ENCODE assay signal across 21 cellular contexts in genomic region chr16:22219389-22220075, GRCh38. TPM values are rescaled to one million over a fixed set of nuclear protein-coding genes. Genes with fewer than 3 reads are reported as not detected.
A peak's percentile ranks its signal among the peaks of the same experiment; 100 is the strongest.
DNase-seq lines count a peak whose midpoint lies in the region; ATAC-seq, FAIRE-seq and TF ChIP-seq lines count a peak whose summit lies in the region.
"Had no signal": no experiment of that assay in that cellular context is flagged by ENCODE, and none has a peak within 500 bp of the region (broad histone marks: within the 10 kb centered on the region; RNA-seq: fewer than 3 reads in every experiment).

No MANE protein-coding gene starts in this region.

- no peak for TF ChIP-seq POLR2A in GM12878 (IDR thresholded peaks at IDR 0.05; ENCODE audit: low read depth, low read length)
- TF ChIP-seq POLR2A in prostate gland (IDR thresholded peaks at IDR 0.05), result no peak
- no peak for TF ChIP-seq POLR2A in ovary (IDR thresholded peaks at IDR 0.05)

- SMC1A ChIA-PET in GM12878 (lab: Charles Lee; ENCODE audit: uncharacterized antibody, unreplicated experiment), result interaction anchor here (0.6 to 8.2 kb wide), 7 partner anchors 11 to 134 kb away, joined by 3 to 83 read pairs (median 4); partner anchors contain the start of gene EEF2K

- no peak overlapping the region for H2AFZ ChIP-seq in GM12878 (ENCODE audit: control insufficient read depth, low read depth, low read length)
- H2AFZ ChIP-seq: parathyroid adenoma had no signal

- in situ Hi-C loops in GM12878 (cut with MboI), result no loop called here

- WGBS in GM12878 (ENCODE audit: insufficient coverage, insufficient replicate concordance, low lambda C conversion rate, missing lambda C conversion rate), result 100% methylated on average over 3 of the region's 3 CpGs
- WGBS in prostate gland, result 94% methylated on average over 3 of the region's 3 CpGs
- WGBS in aorta, 2 donors, result 98 to 99% methylated on average over 3 of the region's 3 CpGs
- 96 to 98% (median 97%) methylated on average over 3 of the region's 3 CpGs for WGBS in ovary, 3 donors

- intact Hi-C loops in left ventricle myocardium inferior (cut with micrococcal nuclease), result loop anchor here (10.0 kb wide), 1 partner anchor 55 kb away; no protein-coding TSS in a partner anchor
- intact Hi-C loops in Right ventricle myocardium superior (cut with DNase I), result no loop called here
- intact Hi-C loops in GM12878 (cut with micrococcal nuclease; ENCODE audit: unreplicated experiment), result no loop called here
- intact Hi-C loops in prostate gland (cut with DNase I), result no loop called here
- intact Hi-C loops in aorta (cut with DNase I), result no loop called here
- intact Hi-C loops in ovary (cut with DNase I), result no loop called here
- intact Hi-C loops in posterior cingulate gyrus (cut with DNase I), result no loop called here

- H3K27me3 ChIP-seq in left ventricle myocardium inferior (ENCODE audit: low read depth), result no peaks in the 10 kb centered on the region
- H3K27me3 ChIP-seq in GM12878 (replicated peaks in 1 of 2; ENCODE audit: control insufficient read depth in 2 of 2, insufficient read depth in 2 of 2, low read length in 1 of 2), result no peaks in the 10 kb centered on the region
- no peaks in the 10 kb centered on the region for H3K27me3 ChIP-seq in prostate gland (replicated peaks; ENCODE audit: insufficient read depth)
- H3K27me3 ChIP-seq in aorta (ENCODE audit: control insufficient read depth in 1 of 2, insufficient read depth in 2 of 2, low read length in 1 of 2), result no peaks in the 10 kb centered on the region
- H3K27me3 ChIP-seq in ovary, result no peaks in the 10 kb centered on the region

- ATAC-seq in Right ventricle myocardium superior (ENCODE audit: poor library complexity) (no peak), GM12878 (no peak), aorta (ENCODE audit: low FRiP score) (no peak)

- H3K79me2 ChIP-seq in GM12878 (ENCODE audit: control insufficient read depth, insufficient read depth, low read length), result peaks cover 29% of the 10 kb centered on the region
- H3K79me2 ChIP-seq: parathyroid adenoma had no signal

- TF ChIP-seq RAD21 in GM12878 (IDR thresholded peaks at IDR 0.05; ENCODE audit: insufficient read depth, low read depth, low read length), result no peak

- H3K4me1 ChIP-seq in left ventricle myocardium inferior (peaks cover 61% of the 10 kb centered on the region), GM12878 (ENCODE audit: control insufficient read depth, insufficient read depth, low read length) (peaks cover 12% of the 10 kb centered on the region), prostate gland (replicated peaks) (no peaks in the 10 kb centered on the region), aorta (ENCODE audit: control insufficient read depth in 1 of 2, insufficient read depth in 2 of 2, low read length in 2 of 2) (peaks cover 0 to 2% of the 10 kb centered on the region in 2 donors), ovary (ENCODE audit: insufficient read depth) (peaks cover 8% of the 10 kb centered on the region)

- POLR2A ChIA-PET in GM12878 (lab: Charles Lee), result interaction anchor here (0.6 to 4.0 kb wide), 9 partner anchors 11 to 212 kb away, joined by 3 to 21 read pairs (median 5); no protein-coding TSS in a partner anchor

- H3K36me3 ChIP-seq in left ventricle myocardium inferior (no peaks in the 10 kb centered on the region), GM12878 (ENCODE audit: control insufficient read depth in 2 of 2, insufficient read depth in 2 of 2, low read length in 1 of 2) (peaks cover 8 to 9% of the 10 kb centered on the region in 2 experiments), prostate gland (no peaks in the 10 kb centered on the region), aorta (ENCODE audit: control insufficient read depth in 1 of 2, insufficient read depth in 2 of 2, low read length in 1 of 2) (no peaks in the 10 kb centered on the region), ovary (no peaks in the 10 kb centered on the region)

- H3K9me3 ChIP-seq in left ventricle myocardium inferior (replicated peaks), result no peaks in the 10 kb centered on the region
- no peaks in the 10 kb centered on the region for H3K9me3 ChIP-seq in GM12878 (replicated peaks; ENCODE audit: control insufficient read depth, insufficient read depth, low read length)
- H3K9me3 ChIP-seq in prostate gland, result no peaks in the 10 kb centered on the region
- no peaks in the 10 kb centered on the region for H3K9me3 ChIP-seq in aorta (ENCODE audit: control insufficient read depth, low read length)
- no peaks in the 10 kb centered on the region for H3K9me3 ChIP-seq in ovary

- no peak for TF ChIP-seq CTCF in left ventricle myocardium inferior (IDR thresholded peaks at IDR 0.05; ENCODE audit: borderline replicate concordance)
- no peak for TF ChIP-seq CTCF in GM12878 (IDR thresholded peaks at IDR 0.05 in 2 of 3, conservative IDR thresholded peaks at IDR 0.05 in 1 of 3; ENCODE audit: control insufficient read depth in 2 of 3, extremely low read depth in 1 of 3, insufficient read depth in 1 of 3, low read depth in 3 of 3, low read length in 3 of 3)
- no peak for TF ChIP-seq CTCF in prostate gland (IDR thresholded peaks at IDR 0.05)
- TF ChIP-seq CTCF in ovary (IDR thresholded peaks at IDR 0.05), result no peak

- RAD21 ChIA-PET in GM12878 (lab: Charles Lee; ENCODE audit: unreplicated experiment), result interaction anchor here (1.6 to 3.6 kb wide), 2 partner anchors 11 to 28 kb away, joined by 4 to 24 read pairs; partner anchors contain the start of gene EEF2K

- no peak overlapping the region for H3K9ac ChIP-seq in GM12878 (ENCODE audit: control insufficient read depth, insufficient read depth, low read length)
- H3K9ac ChIP-seq: parathyroid adenoma had no signal

- no peak overlapping the region for H3K4me2 ChIP-seq in GM12878 (ENCODE audit: control insufficient read depth, insufficient read depth)

- no TSS peak for BruUV-seq in GM12878 (replicated peaks; lab: Mats Ljungman, UMichigan)

- CTCF ChIA-PET in GM12878 (lab: Yijun Ruan, JAX), result interaction anchor here (0.8 to 4.6 kb wide), 5 partner anchors 11 to 273 kb away, joined by 3 to 38 read pairs (median 4); partner anchors contain the start of gene EEF2K

- no peak for FAIRE-seq in GM12878 (lab: Jason Lieb, UNC)
- FAIRE-seq: colon, HTR-8/SVneo had no signal

- no peak for TF ChIP-seq EP300 in GM12878 (IDR thresholded peaks at IDR 0.05; ENCODE audit: borderline replicate concordance in 1 of 2, control insufficient read depth in 1 of 2, low read depth in 2 of 2, low read length in 2 of 2)
- no peak for TF ChIP-seq EP300 in ovary (IDR thresholded peaks at IDR 0.05)

- H3K27ac ChIP-seq in left ventricle myocardium inferior (replicated peaks), result peak overlapping the region; percentile 78
- H3K27ac ChIP-seq in GM12878 (ENCODE audit: control insufficient read depth, insufficient read depth), result no peak overlapping the region
- H3K27ac ChIP-seq in prostate gland, result peak overlapping the region; percentile 62 to 65
- H3K27ac ChIP-seq in aorta (ENCODE audit: low read depth in 1 of 2, low read length in 2 of 2), result peak overlapping the region; percentile 19 to 39
- no peak overlapping the region for H3K27ac ChIP-seq in ovary

- H3K4me3 ChIP-seq in left ventricle myocardium inferior (no peak overlapping the region), GM12878 (no peak overlapping the region), prostate gland (no peak overlapping the region), aorta (ENCODE audit: low read length in 2 of 2) (no peak overlapping the region), ovary (no peak overlapping the region)

- H4K20me1 ChIP-seq in GM12878 (ENCODE audit: control insufficient read depth, insufficient read depth), result no peaks in the 10 kb centered on the region

- DNase-seq in left ventricle myocardium inferior (no peak), Right ventricle myocardium superior (no peak), GM12878 (ENCODE audit: low read depth, low spot score) (no peak), prostate gland (ENCODE audit: low spot score) (no peak), aorta (no peak), ovary (no peak), NK-92 (lab: John Stamatoyannopoulos, UW; ENCODE audit: unreplicated experiment) (no peak), posterior cingulate gyrus (no peak)
- DNase-seq: activated CD4-positive, CD25-positive, alpha-beta regulatory T cell; activated naive CD4-positive, alpha-beta T cell; COR-L47; NCI-H2029; NCI-H446 treated with DMSO at 0.1 percent for 48 hours; SHP77; stimulated activated naive CD4-positive, alpha-beta T cell; T-helper 2 cell had no signal

RNA-seq across cellular contexts. Expression of gene EEF2K, which starts 13.5 kb away (rescaled TPM):
- total RNA-seq in left ventricle myocardium inferior (22.1 TPM), Right ventricle myocardium superior (26.4 TPM), GM12878 (2014; rRNA removed) (11.1 and 11.9 TPM in 2 replicates), GM12878 (2014; rRNA removed; fragmentation: Illumina TruSeq; extraction: Trizol) (14.6 and 14.7 TPM in 2 replicates), GM12878 (2021) (26.7 and 29.6 TPM in 2 replicates), prostate gland (10 to 100 TPM; 58.2 to 75.1 TPM), aorta (10 to 100 TPM; 40.6 to 56.3 TPM), ovary (10 to 100 TPM in 6 of 7 donors, 1 to 10 TPM in 1; 8.1 to 37.6 (median 28.0) TPM)
- total RNA-seq in GM12878 (2013; cell fraction: nucleolus; rRNA removed), result 97.4 and 104 TPM in 2 replicates
- 6.6 TPM for polyA plus RNA-seq in GM12878 (2011; ENCODE audit: low read depth)
- polyA plus RNA-seq in GM12878 (2011; rRNA removed) (13.4 and 23.0 TPM in 2 replicates), GM12878 (2014; fragmentation: Illumina TruSeq; extraction: Trizol) (11.6 and 19.2 TPM in 2 replicates), GM12878 (2014; fragmentation: Nextera tagmentation; extraction: Ambion mirVana) (1 to 10 TPM; 2.0 to 2.4 TPM), GM12878 (2014; rRNA removed) (12.6 and 14.9 TPM in 2 replicates), GM12878 (2016; fragmentation: Nextera tagmentation; extraction: Ambion mirVana) (10 to 100 TPM; 10.3 to 10.6 TPM), aorta (10 to 100 TPM in 1 of 2 donors, 1 to 10 TPM in 1; 9.3 to 12.1 TPM), ovary (10 to 100 TPM in 1 of 2 donors, 1 to 10 TPM in 1; 8.4 to 18.8 TPM)
- polyA plus RNA-seq in GM12878 (2011; cell fraction: cytosol; rRNA removed), result 32.0 and 43.1 TPM in 2 replicates
- 54.2 and 56.6 TPM in 2 replicates for polyA plus RNA-seq in GM12878 (2011; cell fraction: nucleus; rRNA removed)
- 8.8 and 10.3 TPM in 2 replicates for polyA plus RNA-seq in GM12878 (2012)
- polyA minus RNA-seq in GM12878 (2011; rRNA and poly(A)+ RNA removed), result 61.4 and 62.1 TPM in 2 replicates
- 17.2 and 17.9 TPM in 2 replicates for polyA minus RNA-seq in GM12878 (2011; cell fraction: cytosol; rRNA and poly(A)+ RNA removed)
- 14.6 and 38.2 TPM in 2 replicates for polyA minus RNA-seq in GM12878 (2011; cell fraction: nucleus; rRNA and poly(A)+ RNA removed)

RNA-seq across cellular contexts. Expression of gene SDR42E2, which starts 57.2 kb away (rescaled TPM):
- total RNA-seq in left ventricle myocardium inferior (0.08 TPM), Right ventricle myocardium superior (not detected), GM12878 (2014; rRNA removed) (not detected in 2 replicates), GM12878 (2014; rRNA removed; fragmentation: Illumina TruSeq; extraction: Trizol) (0.05 TPM in 1 of 2 replicates, not detected in the other), GM12878 (2021) (not detected in 2 replicates), prostate gland (not detected), aorta (not detected), ovary (1 to 10 TPM in 1 of 7 donors, under 1 TPM in 4, not detected in 2; 0.15 to 1.1 (median 0.25) TPM)
- total RNA-seq in GM12878 (2013; cell fraction: nucleolus; rRNA removed), result 0.13 TPM in 1 of 2 replicates, not detected in the other
- polyA plus RNA-seq in GM12878 (2011; ENCODE audit: low read depth), result not detected
- polyA plus RNA-seq in GM12878 (2011; rRNA removed) (0.06 and 0.07 TPM in 2 replicates), GM12878 (2014; fragmentation: Illumina TruSeq; extraction: Trizol) (0.01 TPM in 1 of 2 replicates, not detected in the other), GM12878 (2014; fragmentation: Nextera tagmentation; extraction: Ambion mirVana) (under 1 TPM; 0.05 to 0.09 TPM), GM12878 (2014; rRNA removed) (not detected in 2 replicates), GM12878 (2016; fragmentation: Nextera tagmentation; extraction: Ambion mirVana) (under 1 TPM; 0.09 TPM), aorta (under 1 TPM in 1 of 2 donors, not detected in 1; 0.10 TPM), ovary (under 1 TPM in 1 of 2 donors, not detected in 1; 0.05 TPM)
- not detected in 2 replicates for polyA plus RNA-seq in GM12878 (2011; cell fraction: cytosol; rRNA removed)
- polyA plus RNA-seq in GM12878 (2011; cell fraction: nucleus; rRNA removed), result 0.10 TPM in 2 replicates
- 0.10 TPM in 1 of 2 replicates, not detected in the other for polyA plus RNA-seq in GM12878 (2012)
- 0.07 TPM in 1 of 2 replicates, not detected in the other for polyA minus RNA-seq in GM12878 (2011; rRNA and poly(A)+ RNA removed)
- polyA minus RNA-seq in GM12878 (2011; cell fraction: cytosol; rRNA and poly(A)+ RNA removed), result not detected in 2 replicates
- 0.38 and 0.48 TPM in 2 replicates for polyA minus RNA-seq in GM12878 (2011; cell fraction: nucleus; rRNA and poly(A)+ RNA removed)
- total RNA-seq: fibroblast of villous mesenchyme, M059J had no signal

Comparison
In these comparisons a context has a peak if more than half of its experiments do, and no peak if none do; other contexts are left out.
1. H3K27ac ChIP-seq: peak in left ventricle myocardium inferior (single experiment), prostate gland (2 of 2) and aorta (2 of 2); none in GM12878 (single experiment) and ovary (0 of 2).